32 cellular contexts compared by ENCODE assay signal in genomic region chr20:32804022-32804715, GRCh38. TPM values are rescaled to one million over a fixed set of nuclear protein-coding genes. Genes with fewer than 3 reads are reported as not detected.
"Had no signal": no experiment of that assay in that cellular context is flagged by ENCODE, and none has a peak within 500 bp of the region (broad histone marks: within the 10 kb centered on the region; RNA-seq: fewer than 3 reads in every experiment).

No MANE protein-coding gene starts in this region.

- H3K27ac ChIP-seq: breast epithelium, gastroesophageal sphincter, parathyroid adenoma, right atrium auricular region, tibial artery, upper lobe of right lung, VCaP had no signal

- H3K9me3 ChIP-seq: breast epithelium, gastroesophageal sphincter, right atrium auricular region, stomach, tibial artery, upper lobe of right lung had no signal

- H3K27me3 ChIP-seq: breast epithelium, gastroesophageal sphincter, right atrium auricular region, stomach, tibial artery, upper lobe of right lung had no signal

- H3K27me3 Mint-ChIP-seq: central memory CD8-positive, alpha-beta T cell; dendritic cell treated with granulocyte-macrophage colony-stimulating factor and Interleukin-4, amounts not matched to agents 40 ng/mL and 50 ng/mL, for 4 days; naive thymus-derived CD4-positive, alpha-beta T cell; stimulated activated naive B cell treated with anti-CD40 and anti-IgM and Interleukin-4, amounts not matched to agents 10 μg/mL and 1 μg/mL and 100 μg/mL, for 72 hours; T-cell had no signal

- H3K79me2 ChIP-seq: parathyroid adenoma had no signal

- DNase-seq: activated CD4-positive, alpha-beta T cell treated with anti-CD3 and anti-CD28 coated beads for 48 hours; activated CD4-positive, alpha-beta T cell treated with anti-CD3 and anti-CD28 coated beads, Interleukin-2, amount 50 U/mL, for 48 hours; activated CD8-positive, alpha-beta memory T cell treated with anti-CD3 and anti-CD28 coated beads for 24 hours; activated effector memory CD4-positive, alpha-beta T cell treated with anti-CD3 and anti-CD28 coated beads, Interleukin-2, amount 50 U/mL, for 16 hours; activated naive CD4-positive, alpha-beta T cell treated with anti-CD3 and anti-CD28 coated beads for 36 hours; amygdala; hippocampal formation; kidney; left colon; naive thymus-derived CD4-positive, alpha-beta T cell; nucleus accumbens; stimulated activated CD4-positive, alpha-beta T cell treated with anti-CD3 and anti-CD28 coated beads, Interleukin-1b, Interleukin-23, amount 100 ng/mL, for 48 hours; stimulated activated naive B cell treated with anti-CD40 and anti-IgM and Interleukin-4, amounts not matched to agents 10 μg/mL and 1 μg/mL and 100 μg/mL, for 72 hours; stomach; T-cell; tibial artery; upper lobe of right lung had no signal

- H3K36me3 ChIP-seq: breast epithelium, upper lobe of right lung had no signal

- H3K4me3 ChIP-seq: breast epithelium, gastroesophageal sphincter, right atrium auricular region, smooth muscle cell, stomach, tibial artery, upper lobe of right lung had no signal

- H3K4me1 ChIP-seq: breast epithelium, gastroesophageal sphincter, parathyroid adenoma, stomach, tibial artery, upper lobe of right lung had no signal

- H2AFZ ChIP-seq: parathyroid adenoma had no signal

- H3K4me1 Mint-ChIP-seq: central memory CD8-positive, alpha-beta T cell; naive thymus-derived CD4-positive, alpha-beta T cell; stimulated activated naive B cell treated with anti-CD40 and anti-IgM and Interleukin-4, amounts not matched to agents 10 μg/mL and 1 μg/mL and 100 μg/mL, for 72 hours; T-cell had no signal

- H3K9ac ChIP-seq: parathyroid adenoma had no signal

- H3K36me3 Mint-ChIP-seq: stimulated activated naive B cell treated with anti-CD40 and anti-IgM and Interleukin-4, amounts not matched to agents 10 μg/mL and 1 μg/mL and 100 μg/mL, for 72 hours; T-cell had no signal

- H3K4me2 ChIP-seq: smooth muscle cell had no signal

- H3K27ac Mint-ChIP-seq: activated naive CD4-positive, alpha-beta T cell treated with anti-CD3 and anti-CD28 coated beads for 36 hours; dendritic cell treated with granulocyte-macrophage colony-stimulating factor and Interleukin-4, amounts not matched to agents 40 ng/mL and 50 ng/mL, for 4 days; mesothelial cell of epicardium; stimulated activated naive B cell treated with anti-CD40 and anti-IgM and Interleukin-4, amounts not matched to agents 10 μg/mL and 1 μg/mL and 100 μg/mL, for 72 hours; T-cell; T-helper 2 cell treated with Interferon-gamma antibody and Interleukin-4, amounts not matched to agents 5 μg/mL and 100 μg/mL, for 36 hours had no signal

- ATAC-seq: activated CD4-positive, CD25-positive, alpha-beta regulatory T cell treated with anti-CD3 and anti-CD28 coated beads, Interleukin-2, amount 50 U/mL, for 24 hours; gastroesophageal sphincter; left colon; naive thymus-derived CD4-positive, alpha-beta T cell; stimulated activated naive B cell treated with anti-CD40 and anti-IgM and Interleukin-4, amounts not matched to agents 10 μg/mL and 1 μg/mL and 100 μg/mL, for 72 hours; T-cell; upper lobe of right lung had no signal

- H3K9me3 Mint-ChIP-seq: activated naive CD4-positive, alpha-beta T cell treated with anti-CD3 and anti-CD28 coated beads for 36 hours; central memory CD8-positive, alpha-beta T cell; dendritic cell treated with granulocyte-macrophage colony-stimulating factor and Interleukin-4, amounts not matched to agents 40 ng/mL and 50 ng/mL, for 4 days; mesothelial cell of epicardium; naive thymus-derived CD4-positive, alpha-beta T cell; neural crest cell; stimulated activated naive B cell treated with anti-CD40 and anti-IgM and Interleukin-4, amounts not matched to agents 10 μg/mL and 1 μg/mL and 100 μg/mL, for 72 hours; T-cell; T-helper 2 cell treated with Interferon-gamma antibody and Interleukin-4, amounts not matched to agents 5 μg/mL and 100 μg/mL, for 36 hours had no signal

- H3K4me3 Mint-ChIP-seq: activated naive CD4-positive, alpha-beta T cell treated with anti-CD3 and anti-CD28 coated beads for 36 hours; central memory CD8-positive, alpha-beta T cell; dendritic cell treated with granulocyte-macrophage colony-stimulating factor and Interleukin-4, amounts not matched to agents 40 ng/mL and 50 ng/mL, for 4 days; mesothelial cell of epicardium; naive thymus-derived CD4-positive, alpha-beta T cell; neural crest cell; stimulated activated naive B cell treated with anti-CD40 and anti-IgM and Interleukin-4, amounts not matched to agents 10 μg/mL and 1 μg/mL and 100 μg/mL, for 72 hours; T-cell; T-helper 2 cell treated with Interferon-gamma antibody and Interleukin-4, amounts not matched to agents 5 μg/mL and 100 μg/mL, for 36 hours had no signal

RNA-seq across cellular contexts. Expression of gene EFCAB8, which starts 54.6 kb away (rescaled TPM):
- total RNA-seq: epithelial cell of proximal tubule, right atrium auricular region had no signal
- polyA plus RNA-seq: liver, mammary epithelial cell, stomach had no signal
